Comparison of ENCODE assay signal across 8 cellular contexts in genomic region chr15:59688888-59689625, GRCh38. TPM values are rescaled to one million over a fixed set of nuclear protein-coding genes. Genes with fewer than 3 reads are reported as not detected.
DNase-seq lines count a peak whose midpoint lies in the region; ATAC-seq, FAIRE-seq and TF ChIP-seq lines count a peak whose summit lies in the region.

BNIP2 (minus strand) TSS chr15:59689320; CDS start chr15:59682457, 6,863 bp downstream.

- peak within 1 kb of the TSS; percentile 29 for H3K27ac Mint-ChIP-seq in Calu3 (ENCODE audit: unreplicated experiment)

- H3K9ac ChIP-seq in endothelial cell of umbilical vein (replicated peaks; ENCODE audit: extremely low read depth, insufficient read depth, low read length): peak within 1 kb of the TSS; percentile 100

- H3K36me3 ChIP-seq in OCI-LY7 (ENCODE audit: insufficient read depth, low read length): peaks cover 29% of the 10 kb centered on the region
- no peaks in the 10 kb centered on the region for H3K36me3 ChIP-seq in endothelial cell of umbilical vein (ENCODE audit: control insufficient read depth in 2 of 2, extremely low read depth in 1 of 2, insufficient read depth in 2 of 2, low read length in 2 of 2)

- H3K4me2 ChIP-seq in OCI-LY7 (ENCODE audit: low read length): peak within 1 kb of the TSS; percentile 99
- H3K4me2 ChIP-seq in endothelial cell of umbilical vein (ENCODE audit: insufficient read depth, low read length): peak within 1 kb of the TSS; percentile 97

- TF ChIP-seq CTCF in Calu3 (IDR thresholded peaks at IDR 0.05; ENCODE audit: unreplicated experiment) (no peak), OCI-LY7 (conservative IDR thresholded peaks at IDR 0.05; ENCODE audit: low read length) (no peak; the same call in 1 of the 2 replicates), endothelial cell of umbilical vein (IDR thresholded peaks at IDR 0.05; ENCODE audit: extremely low read depth in 1 of 2, insufficient read depth in 1 of 2, low read depth in 1 of 2, low read length in 2 of 2) (no peak)

- dilution Hi-C loops in endothelial cell of umbilical vein (cut with MboI; ENCODE audit: extremely low pct_ligation_motif_present, low sequenced_read_pairs): no loop called here

- no peaks in the 10 kb centered on the region for H3K27me3 Mint-ChIP-seq in Calu3 (ENCODE audit: unreplicated experiment)

- H3K9me2 ChIP-seq in OCI-LY7 (ENCODE audit: insufficient read depth, low read length): no peaks in the 10 kb centered on the region

- H3K27ac ChIP-seq in OCI-LY7 (ENCODE audit: low read depth, low read length, poor library complexity, severe bottlenecking) (peak within 1 kb of the TSS; percentile 95), endothelial cell of umbilical vein (ENCODE audit: insufficient read depth, low read depth, low read length) (peak within 1 kb of the TSS; percentile 100)

- peaks cover 33% of the 10 kb centered on the region for H4K20me1 ChIP-seq in OCI-LY7 (ENCODE audit: insufficient read depth, low read length)
- H4K20me1 ChIP-seq in endothelial cell of umbilical vein (replicated peaks; ENCODE audit: control insufficient read depth, extremely low read depth, insufficient read depth, low read length): no peaks in the 10 kb centered on the region

- FAIRE-seq in endothelial cell of umbilical vein (lab: Jason Lieb, UNC): peak; percentile 91

- H2AFZ ChIP-seq in OCI-LY7 (ENCODE audit: low read length): peak within 1 kb of the TSS; percentile 83
- H2AFZ ChIP-seq in endothelial cell of umbilical vein (ENCODE audit: low read depth, low read length): peak within 1 kb of the TSS; percentile 79

- POLR2A ChIA-PET in OCI-LY7 (lab: Charles Lee): interaction anchor here (0.6 to 1.4 kb wide), 3 partner anchors 11 to 1104 kb away, joined by 4 read pairs; no protein-coding TSS in a partner anchor
- POLR2A ChIA-PET in endothelial cell of umbilical vein (lab: Charles Lee): interaction anchor here (0.7 to 1.6 kb wide), 3 partner anchors 9 to 702 kb away, joined by 4 to 5 read pairs (median 5); partner anchors contain the start of gene GTF2A2

- no peaks in the 10 kb centered on the region; the same call in 1 of the 2 replicates for H3K9me3 ChIP-seq in OCI-LY7 (ENCODE audit: low read length)
- H3K9me3 ChIP-seq in endothelial cell of umbilical vein (replicated peaks; ENCODE audit: control insufficient read depth, insufficient read depth, low read length): no peaks in the 10 kb centered on the region

- H3K4me1 ChIP-seq in OCI-LY7 (ENCODE audit: insufficient read depth, low read length, poor library complexity, severe bottlenecking): peaks cover 50% of the 10 kb centered on the region
- H3K4me1 ChIP-seq in endothelial cell of umbilical vein (ENCODE audit: control insufficient read depth, extremely low read depth, insufficient read depth, low read length): peaks cover 43% of the 10 kb centered on the region

- H3K9me1 ChIP-seq in endothelial cell of umbilical vein (replicated peaks; ENCODE audit: control insufficient read depth, extremely low read depth, insufficient read depth, low read length): no peaks in the 10 kb centered on the region

- H3K79me2 ChIP-seq in OCI-LY7 (ENCODE audit: insufficient read depth, low read depth, low read length) (peaks cover 50% of the 10 kb centered on the region), endothelial cell of umbilical vein (ENCODE audit: control insufficient read depth, insufficient read depth, low read length) (peaks cover 47% of the 10 kb centered on the region)

- peaks cover 48% of the 10 kb centered on the region for H3K36me3 Mint-ChIP-seq in Calu3 (ENCODE audit: insufficient read depth, unreplicated experiment)

- H3K4me3 ChIP-seq in OCI-LY7 (ENCODE audit: low read depth, low read length, poor library complexity, severe bottlenecking): peak within 1 kb of the TSS; percentile 97
- peak within 1 kb of the TSS; percentile 66 to 100 (median 100) for H3K4me3 ChIP-seq in endothelial cell of umbilical vein (replicated peaks in 1 of 3; ENCODE audit: insufficient read depth in 1 of 3, low read depth in 1 of 3, low read length in 3 of 3)

- peaks cover 35% of the 10 kb centered on the region for H3K4me1 Mint-ChIP-seq in Calu3 (ENCODE audit: low read depth, unreplicated experiment)

- CTCF ChIA-PET in Calu3 (lab: Charles Lee): interaction anchor here (0.5 to 0.9 kb wide), 4 partner anchors 11 to 755 kb away, joined by 3 to 5 read pairs (median 4); no protein-coding TSS in a partner anchor
- CTCF ChIA-PET in OCI-LY7 (lab: Charles Lee; ENCODE audit: unreplicated experiment): no interaction called here
- CTCF ChIA-PET in endothelial cell of umbilical vein (lab: Charles Lee): interaction anchor here (1.0 to 4.5 kb wide), 4 partner anchors 35 to 832 kb away, joined by 3 to 188 read pairs (median 22); no protein-coding TSS in a partner anchor

- BruUV-seq in Calu3 (replicated peaks; lab: Mats Ljungman, UMichigan) (no TSS peak), OCI-LY7 (replicated peaks; lab: Mats Ljungman, UMichigan) (no TSS peak), endothelial cell of umbilical vein (replicated peaks; lab: Mats Ljungman, UMichigan) (no TSS peak)

- no peaks in the 10 kb centered on the region for H3K9me3 Mint-ChIP-seq in Calu3 (ENCODE audit: low read depth, unreplicated experiment)

- no peaks in the 10 kb centered on the region for H3K27me3 ChIP-seq in endothelial cell of umbilical vein (ENCODE audit: control insufficient read depth in 2 of 2, insufficient read depth in 2 of 2, low read length in 2 of 2)

- H3K4me3 Mint-ChIP-seq in Calu3 (ENCODE audit: low read depth, unreplicated experiment): peak within 1 kb of the TSS; percentile 77

- peak; percentile 90 for TF ChIP-seq POLR2A in endothelial cell of umbilical vein (IDR thresholded peaks at IDR 0.05; ENCODE audit: low read depth, low read length)

- peak; percentile 72 for ATAC-seq in GM21447 (IDR thresholded peaks at IDR 0.05; ENCODE audit: unreplicated experiment)

- intact Hi-C loops in Calu3 (cut with micrococcal nuclease; ENCODE audit: unreplicated experiment) (no loop called here), OCI-LY7 (cut with micrococcal nuclease; ENCODE audit: unreplicated experiment) (loop anchor here (1.0 to 5.0 kb wide), 5 partner anchors 32 to 756 kb away; partner anchors contain the start of genes GTF2A2 and SLTM), endothelial cell of umbilical vein (cut with micrococcal nuclease) (loop anchor here (1.0 to 5.0 kb wide), 5 partner anchors 11 to 788 kb away; partner anchors contain the start of genes ANXA2 and ICE2)

- peak; percentile 100 for DNase-seq in Calu3
- DNase-seq in HuH-7.5 (ENCODE audit: low spot score): peak; percentile 70
- peak; percentile 98 for DNase-seq in OCI-LY7 (ENCODE audit: low spot score)
- peak; percentile 98 for DNase-seq in activated T-cell treated with anti-CD3 and anti-CD28 coated beads for 1 hour (ENCODE audit: low read depth)
- peak; percentile 99 for DNase-seq in endothelial cell of umbilical vein (ENCODE audit: low read depth, low spot score)
- peak; percentile 84 for DNase-seq in middle frontal gyrus (ENCODE audit: extremely low spot score, low spot score)
- peak; percentile 98 for DNase-seq in stimulated activated CD8-positive, alpha-beta memory T cell treated with anti-CD3 and anti-CD28 coated beads, Interleukin-2, amount 100 ng/mL, for 48 hours (ENCODE audit: low read depth in 2 of 2)

TF ChIP-seq in endothelial cell of umbilical vein, 7 proteins besides CTCF, POLR2A, EP300 and RAD21:
- no peak for TF ChIP-seq JUN (IDR thresholded peaks at IDR 0.05; ENCODE audit: borderline replicate concordance, insufficient read depth, insufficient read length, low read depth)
- no peak for TF ChIP-seq GATA2 (IDR thresholded peaks at IDR 0.05; ENCODE audit: insufficient read depth, insufficient read length, low read depth, low read length)
- no peak for TF ChIP-seq MYC (IDR thresholded peaks at IDR 0.05; ENCODE audit: low read depth, low read length)
- TF ChIP-seq MAX (IDR thresholded peaks at IDR 0.05; ENCODE audit: insufficient read depth, insufficient read length): no peak
- TF ChIP-seq FOS (IDR thresholded peaks at IDR 0.05; ENCODE audit: borderline replicate concordance, insufficient read depth, low read length): no peak
- TF ChIP-seq POLR2AphosphoS5 (IDR thresholded peaks at IDR 0.05; ENCODE audit: insufficient read depth, low read depth, low read length): peak; percentile 92

RNA-seq across cellular contexts. Expression of gene BNIP2, which starts in this region (rescaled TPM):
- total RNA-seq in Calu3 (2022) (83.6 and 96.3 TPM in 2 replicates), OCI-LY7 (2022) (108 and 122 TPM in 2 replicates), endothelial cell of umbilical vein (90.1 and 99.2 TPM in 2 replicates)
- total RNA-seq in OCI-LY7 (2014; rRNA removed; shearing (Covaris generic)): 65.3 and 107 TPM in 2 replicates
- 29.2 and 39.1 TPM in 2 replicates for polyA plus RNA-seq in endothelial cell of umbilical vein
- polyA plus RNA-seq in endothelial cell of umbilical vein (2011; cell fraction: cytosol; rRNA removed): 51.9 and 59.6 TPM in 2 replicates
- 65.4 and 76.1 TPM in 2 replicates for polyA plus RNA-seq in endothelial cell of umbilical vein (2011; cell fraction: nucleus; rRNA removed)
- polyA plus RNA-seq in endothelial cell of umbilical vein (2012): 55.0 and 65.2 TPM in 2 replicates
- 20.6 and 23.9 TPM in 2 replicates for polyA minus RNA-seq in endothelial cell of umbilical vein
- 34.1 TPM for polyA minus RNA-seq in endothelial cell of umbilical vein (2011; cell fraction: cytosol; rRNA and poly(A)+ RNA removed)
- 79.7 and 91.1 TPM in 2 replicates for polyA minus RNA-seq in endothelial cell of umbilical vein (2011; cell fraction: nucleus; rRNA and poly(A)+ RNA removed)

Comparison
In these comparisons a context has a peak if more than half of its experiments do, and no peak if none do; other contexts are left out.
1. Peak in every context shown above with its lines: DNase-seq, ATAC-seq, H3K4me3 ChIP-seq and H3K27ac ChIP-seq.